Comparison of ENCODE assay signal across 11 cellular contexts in genomic region chr11:74517592-74517991, GRCh38. TPM values are rescaled to one million over a fixed set of nuclear protein-coding genes. Genes with fewer than 3 reads are reported as not detected.
"Had no signal": no experiment of that assay in that cellular context is flagged by ENCODE, and none has a peak within 500 bp of the region (broad histone marks: within the 10 kb centered on the region; RNA-seq: fewer than 3 reads in every experiment).

No MANE protein-coding gene starts in this region.

RNA-seq across cellular contexts. Expression of gene KCNE3, which starts 50.2 kb away (rescaled TPM):
- total RNA-seq: activated B cell treated with CpG ODN at 0.5 μM for 24 hours; activated CD4-positive, alpha-beta memory T cell treated with anti-CD3 and anti-CD28 coated beads for 36 hours; activated CD4-positive, alpha-beta memory T cell treated with anti-CD3 and anti-CD28 coated beads, Interleukin-2, amount 10 ng/mL, durations not matched to agents 7 days and 5 days; activated CD4-positive, alpha-beta T cell treated with anti-CD3 and anti-CD28 coated beads for 36 hours; activated CD4-positive, alpha-beta T cell treated with anti-CD3 and anti-CD28 coated beads, Interleukin-2, amount 10 ng/mL, durations not matched to agents 24 days and 14 days; activated CD4-positive, alpha-beta T cell treated with anti-CD3 and anti-CD28 coated beads, Interleukin-2, amount 10 ng/mL, durations not matched to agents 7 days and 5 days; activated CD8-positive, alpha-beta memory T cell treated with anti-CD3 and anti-CD28 coated beads for 36 hours; activated CD8-positive, alpha-beta T cell treated with anti-CD3 and anti-CD28 coated beads for 36 hours; activated CD8-positive, alpha-beta T cell treated with anti-CD3 and anti-CD28 coated beads, Interleukin-2, amount 10 ng/mL, durations not matched to agents 7 days and 5 days; T-helper 1 cell treated with Interleukin-12 subunit alpha and Interleukin-12 subunit beta and Interleukin-4 antibody, amounts not matched to agents 30 ng/mL and 1 ng/mL, for 36 hours; T-helper 2 cell treated with Interferon-gamma antibody and Interleukin-4, amounts not matched to agents 100 ng/mL and 5 ng/mL, for 36 hours had no signal
